1 cellular context compared by ENCODE assay signal in genomic region chr14:70755655-70756054, GRCh38.
TF ChIP-seq lines count a peak whose summit lies in the region.

No MANE protein-coding gene starts in this region.

TF ChIP-seq in HCT116, 20 proteins besides CTCF, POLR2A, EP300 and RAD21 (continued from another document):
- no peak for TF ChIP-seq REST (IDR thresholded peaks at IDR 0.05; ENCODE audit: low read depth)
